9 cellular contexts compared by ENCODE assay signal in the genomic region with DNA sequence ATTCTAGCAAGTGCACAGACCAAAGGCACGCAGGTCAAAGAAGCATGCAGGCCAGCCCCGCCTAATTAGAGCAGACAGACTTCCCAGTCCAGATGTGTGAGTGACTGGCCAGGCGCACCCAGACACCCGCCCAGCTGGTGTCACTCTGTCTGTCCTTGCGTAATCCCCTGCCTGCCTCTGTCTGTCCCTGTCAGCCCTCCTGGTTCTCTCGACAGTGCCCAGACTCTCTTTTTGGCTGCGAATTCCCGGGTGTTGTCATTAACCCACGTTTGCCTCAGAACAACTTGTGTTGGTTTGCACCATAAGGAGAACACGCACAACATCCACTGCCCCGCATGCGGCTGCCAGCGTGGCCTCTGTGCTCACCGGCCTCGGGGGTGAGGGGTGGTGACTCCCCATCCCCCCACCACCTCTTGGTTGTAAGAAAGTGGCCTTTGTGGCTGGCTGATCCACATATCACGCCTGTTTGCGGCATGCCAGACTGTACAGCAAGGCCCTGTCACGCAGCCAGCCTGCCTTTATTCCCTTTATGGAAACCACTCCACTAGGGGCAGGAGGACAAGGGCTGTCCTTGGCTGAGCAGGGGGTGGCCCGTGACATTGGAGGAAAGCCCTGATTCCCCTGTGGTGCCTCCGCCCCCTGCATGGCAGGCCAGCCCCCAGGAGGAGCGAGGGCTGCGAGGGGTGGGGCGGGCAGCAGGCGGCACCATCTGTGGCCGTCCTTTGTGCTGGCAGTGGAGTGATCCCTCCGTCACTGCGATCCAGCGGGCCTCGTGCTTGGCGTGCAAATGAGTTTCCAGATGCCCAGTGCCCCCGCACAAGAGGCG.
DNase-seq lines count a peak whose midpoint lies in the region; ATAC-seq and TF ChIP-seq lines count a peak whose summit lies in the region.
"Had no signal": no experiment of that assay in that cellular context is flagged by ENCODE, and none has a peak within 500 bp of the region (broad histone marks: within the 10 kb centered on the region; RNA-seq: fewer than 3 reads in every experiment).

No MANE protein-coding gene starts in this region.

- peak overlapping the region; percentile 10; the same call in 1 of the 2 replicates for H3K4me3 Mint-ChIP-seq in HFFc6

- no peaks in the 10 kb centered on the region for H3K9me3 ChIP-seq in hepatocyte (ENCODE audit: low read depth)

- H3K27ac ChIP-seq in hepatocyte (peak overlapping the region; percentile 58), skin epidermis (peak overlapping the region; percentile 32 to 84 (median 75))

- peak; percentile 21; the same call in 1 of the 2 replicates for TF ChIP-seq CTCF in HFFc6 (IDR thresholded peaks at IDR 0.05)
- peak; percentile 8 for TF ChIP-seq CTCF in astrocyte of the spinal cord (IDR thresholded peaks at IDR 0.05; ENCODE audit: low read depth, low read length)
- TF ChIP-seq CTCF in hepatocyte (IDR thresholded peaks at IDR 0.05; ENCODE audit: poor library complexity) = no peak

- in situ Hi-C loops in astrocyte of the spinal cord (cut with HindIII; ENCODE audit: low sequenced_read_pairs) = no loop called here

- no peaks in the 10 kb centered on the region; the same call in none of the 2 replicates for H3K36me3 Mint-ChIP-seq in HFFc6 (ENCODE audit: low read depth)

- 82% methylated on average over 32 of the region's 32 CpGs for WGBS in hepatocyte (ENCODE audit: low lambda C conversion rate, missing lambda C conversion rate)

- H3K4me1 ChIP-seq in hepatocyte (ENCODE audit: insufficient read depth) = peaks cover 14% of the 10 kb centered on the region

- H3K36me3 ChIP-seq in hepatocyte (replicated peaks; ENCODE audit: insufficient read depth, low read depth) = no peaks in the 10 kb centered on the region

- no peaks in the 10 kb centered on the region for H3K27me3 ChIP-seq in hepatocyte

- ATAC-seq in GM18868 (IDR thresholded peaks at IDR 0.05; ENCODE audit: unreplicated experiment) (no peak), GM19452 (IDR thresholded peaks at IDR 0.05; ENCODE audit: unreplicated experiment) (no peak), HG03159 (IDR thresholded peaks at IDR 0.05; ENCODE audit: unreplicated experiment) (no peak), GM21528 (IDR thresholded peaks at IDR 0.05; ENCODE audit: low FRiP score, unreplicated experiment) (no peak)

- H4K20me1 ChIP-seq in hepatocyte (ENCODE audit: insufficient read depth, poor library complexity, severe bottlenecking) = peaks cover 64% of the 10 kb centered on the region

- peaks cover 38% of the 10 kb centered on the region for H3K4me1 Mint-ChIP-seq in HFFc6 (ENCODE audit: low read depth)

- peak; percentile 45 for DNase-seq in HFFc6
- DNase-seq in astrocyte of the spinal cord (ENCODE audit: low read depth, low spot score) = peak; percentile 58
- peak; percentile 42 for DNase-seq in hepatocyte (ENCODE audit: low spot score)
- DNase-seq: NCI-H510A treated with DMSO at 0.1 percent for 48 hours had no signal

- H2AFZ ChIP-seq in hepatocyte = no peak overlapping the region

- H3K4me2 ChIP-seq in hepatocyte = no peak overlapping the region

- H3K27me3 Mint-ChIP-seq in HFFc6 (ENCODE audit: insufficient read depth) = peaks cover 11% of the 10 kb centered on the region

- H3K79me2 ChIP-seq in hepatocyte = peaks cover 42% of the 10 kb centered on the region

- H3K4me3 ChIP-seq in astrocyte of the spinal cord (ENCODE audit: low read depth, low read length) (no peak overlapping the region), hepatocyte (no peak overlapping the region), skin epidermis (no peak overlapping the region)

- H3K9me3 Mint-ChIP-seq in HFFc6 = no peaks in the 10 kb centered on the region

- H3K9me2 ChIP-seq in hepatocyte (replicated peaks; ENCODE audit: insufficient read depth) = no peaks in the 10 kb centered on the region

- H3K27ac Mint-ChIP-seq in HFFc6 = peak overlapping the region; percentile 77
